Comparison of ENCODE assay signal across 8 cellular contexts in the genomic region with DNA sequence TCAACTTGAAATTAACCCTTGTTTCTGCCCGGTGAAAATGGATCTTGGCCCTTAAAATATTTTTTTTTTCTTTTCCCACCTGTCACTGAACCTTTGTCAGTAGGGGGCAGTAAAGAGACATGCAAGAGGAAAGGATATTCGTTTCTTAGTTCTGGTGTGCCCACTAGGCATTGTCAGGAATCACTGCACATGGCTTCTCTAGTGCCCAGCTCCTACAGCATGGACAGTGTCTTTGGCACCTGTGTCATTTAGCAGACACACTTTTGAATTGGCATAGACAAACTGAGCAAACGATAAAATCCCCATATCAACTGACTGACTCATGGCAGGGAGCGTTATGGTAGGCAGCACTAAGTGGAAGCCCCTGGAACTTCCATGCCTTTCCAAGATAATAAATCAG.
DNase-seq lines count a peak whose midpoint lies in the region; ATAC-seq and TF ChIP-seq lines count a peak whose summit lies in the region.

No MANE protein-coding gene starts in this region.

- no peaks in the 10 kb centered on the region for H3K27me3 ChIP-seq in RWPE2 (ENCODE audit: insufficient read depth, poor library complexity, severe bottlenecking)
- no peaks in the 10 kb centered on the region for H3K27me3 ChIP-seq in iPS DF 6.9 (ENCODE audit: control insufficient read depth, insufficient read depth, low read length)

- no peaks in the 10 kb centered on the region for H3K4me1 ChIP-seq in RWPE2 (ENCODE audit: insufficient read depth, poor library complexity, severe bottlenecking)
- no peaks in the 10 kb centered on the region for H3K4me1 ChIP-seq in iPS DF 6.9 (ENCODE audit: control insufficient read depth, insufficient read depth, low read length)

- no peaks in the 10 kb centered on the region for H3K9me3 ChIP-seq in RWPE2 (ENCODE audit: severe bottlenecking)
- no peaks in the 10 kb centered on the region for H3K9me3 ChIP-seq in iPS DF 6.9 (ENCODE audit: control insufficient read depth, insufficient read depth, low read length)

- H3K36me3 ChIP-seq in RWPE2 (ENCODE audit: low read depth) (no peaks in the 10 kb centered on the region), iPS DF 6.9 (ENCODE audit: control insufficient read depth, insufficient read depth, low read length) (no peaks in the 10 kb centered on the region)

- peak; percentile 70 for TF ChIP-seq CTCF in RWPE2 (IDR thresholded peaks at IDR 0.05; ENCODE audit: poor library complexity, severe bottlenecking)

- H3K4me3 ChIP-seq in RWPE2 (ENCODE audit: severe bottlenecking) = no peak overlapping the region
- no peak overlapping the region for H3K4me3 ChIP-seq in iPS DF 6.9 (ENCODE audit: low read length)

- no CpG with 5 or more reads among the region's 4 CpGs for WGBS in iPS DF 6.9 (ENCODE audit: insufficient coverage, insufficient read length)

- in situ Hi-C loops in Caki2 (cut with HindIII; ENCODE audit: low pct_unique_long_range_greater_than_20kb, low sequenced_read_pairs) = no loop called here

- no peak overlapping the region for H3K27ac ChIP-seq in RWPE2 (ENCODE audit: poor library complexity, severe bottlenecking)
- H3K27ac ChIP-seq in iPS DF 6.9 (ENCODE audit: low read length) = no peak overlapping the region

- ATAC-seq in HG02981 (IDR thresholded peaks at IDR 0.05; ENCODE audit: unreplicated experiment) (peak; percentile 80), RWPE2 (ENCODE audit: low read depth) (no peak), HG03108 (IDR thresholded peaks at IDR 0.05; ENCODE audit: unreplicated experiment) (no peak), GM18909 (IDR thresholded peaks at IDR 0.05; ENCODE audit: poor library complexity, unreplicated experiment) (no peak)

- DNase-seq in Caki2 (ENCODE audit: low read depth) (peak; percentile 46), RWPE2 (ENCODE audit: low spot score) (no peak), iPS DF 6.9 (ENCODE audit: low read depth, low spot score) (peak; percentile 58)
- DNase-seq in stimulated activated CD4-positive, alpha-beta T cell treated with anti-CD3 and anti-CD28 coated beads, Interleukin-4, amount 100 ng/mL, for 1 hour = no peak
- DNase-seq in stimulated activated CD4-positive, alpha-beta T cell treated with anti-CD3 and anti-CD28 coated beads, Interleukin-1b, Interleukin-23, amount 100 ng/mL, for 48 hours = no peak

Comparison
In these comparisons a context has a peak if more than half of its experiments do, and no peak if none do; other contexts are left out.
1. DNase-seq: peak in Caki2 (single experiment) and iPS DF 6.9 (single experiment); none in RWPE2 (single experiment), stimulated activated CD4-positive, alpha-beta T cell treated with anti-CD3 and anti-CD28 coated beads, Interleukin-4, amount 100 ng/mL, for 1 hour (single experiment) and stimulated activated CD4-positive, alpha-beta T cell treated with anti-CD3 and anti-CD28 coated beads, Interleukin-1b, Interleukin-23, amount 100 ng/mL, for 48 hours (single experiment).